ENCODE assay signal across 8 cellular contexts in genomic region chr20:62861732-62862336, GRCh38. TPM values are rescaled to one million over a fixed set of nuclear protein-coding genes. Genes with fewer than 3 reads are reported as not detected.
DNase-seq lines count a peak whose midpoint lies in the region; ATAC-seq and TF ChIP-seq lines count a peak whose summit lies in the region.

Gene TCFL5, minus strand, starts transcription at chr20:62861822. Its CDS starts 152 bp downstream, at chr20:62861670.

- peak within 1 kb of the TSS; percentile 79 for H3K4me3 ChIP-seq in endodermal cell (ENCODE audit: low read length)
- peak within 1 kb of the TSS; percentile 45 for H3K4me3 ChIP-seq in mesodermal cell (ENCODE audit: extremely low read depth, insufficient read depth, low read length, poor library complexity, severe bottlenecking)

- peaks cover 20% of the 10 kb centered on the region for H3K4me1 Mint-ChIP-seq in activated CD8-positive, alpha-beta memory T cell treated with anti-CD3 and anti-CD28 coated beads, Interleukin-2, amount 10 ng/mL, durations not matched to agents 7 days and 5 days
- peaks cover 7% of the 10 kb centered on the region for H3K4me1 Mint-ChIP-seq in endodermal cell

- DNase-seq in AG20443 (ENCODE audit: low spot score) (peak; percentile 99), GM19238 (ENCODE audit: insufficient read length, low spot score) (peak; percentile 79), NOMO-1 treated with DMSO at 0.1 percent for 48 hours (lab: John Stamatoyannopoulos, UW; ENCODE audit: unreplicated experiment) (peak; percentile 78), endodermal cell (peak; percentile 96)
- DNase-seq in activated CD8-positive, alpha-beta memory T cell treated with anti-CD3 and anti-CD28 coated beads, Interleukin-2, amount 10 ng/mL, durations not matched to agents 7 days and 5 days, result peak; percentile 93
- peak; percentile 83 to 87 for DNase-seq in stimulated activated CD8-positive, alpha-beta memory T cell treated with anti-CD3 and anti-CD28 coated beads, Interleukin-15, amount 100 ng/mL, for 4 hours (ENCODE audit: low read depth in 2 of 2)

- H3K4me3 Mint-ChIP-seq in activated CD8-positive, alpha-beta memory T cell treated with anti-CD3 and anti-CD28 coated beads, Interleukin-2, amount 10 ng/mL, durations not matched to agents 7 days and 5 days, result peak within 1 kb of the TSS; percentile 64
- peak within 1 kb of the TSS; percentile 65 for H3K4me3 Mint-ChIP-seq in endodermal cell

- CTCF ChIA-PET in activated CD8-positive, alpha-beta memory T cell treated with anti-CD3 and anti-CD28 coated beads, Interleukin-2, amount 10 ng/mL, durations not matched to agents 7 days and 5 days (lab: Charles Lee), result interaction anchor here (0.6 to 1.3 kb wide), 7 partner anchors 39 to 147 kb away, joined by 3 to 5 read pairs (median 3); no protein-coding TSS in a partner anchor

- 12 to 51% methylated on average over 15 to 66 of the region's 69 CpGs for WGBS in endodermal cell (ENCODE audit: insufficient coverage in 1 of 2, insufficient read length in 1 of 2), 2 experiments
- WGBS in mesodermal cell (ENCODE audit: insufficient coverage in 2 of 2), 2 experiments, result 25% methylated on average over 28 to 29 of the region's 69 CpGs

- peaks cover 23% of the 10 kb centered on the region for H3K27me3 Mint-ChIP-seq in activated CD8-positive, alpha-beta memory T cell treated with anti-CD3 and anti-CD28 coated beads, Interleukin-2, amount 10 ng/mL, durations not matched to agents 7 days and 5 days
- H3K27me3 Mint-ChIP-seq in endodermal cell (ENCODE audit: insufficient read depth), result peaks cover 8% of the 10 kb centered on the region

- peaks cover 10% of the 10 kb centered on the region for H3K36me3 Mint-ChIP-seq in activated CD8-positive, alpha-beta memory T cell treated with anti-CD3 and anti-CD28 coated beads, Interleukin-2, amount 10 ng/mL, durations not matched to agents 7 days and 5 days
- peaks cover 8% of the 10 kb centered on the region for H3K36me3 Mint-ChIP-seq in endodermal cell (ENCODE audit: low read depth)

- no peaks in the 10 kb centered on the region for H3K9me3 Mint-ChIP-seq in activated CD8-positive, alpha-beta memory T cell treated with anti-CD3 and anti-CD28 coated beads, Interleukin-2, amount 10 ng/mL, durations not matched to agents 7 days and 5 days (ENCODE audit: low read depth)
- peaks cover 11% of the 10 kb centered on the region for H3K9me3 Mint-ChIP-seq in endodermal cell

- H3K27ac Mint-ChIP-seq in activated CD8-positive, alpha-beta memory T cell treated with anti-CD3 and anti-CD28 coated beads, Interleukin-2, amount 10 ng/mL, durations not matched to agents 7 days and 5 days, result peak within 1 kb of the TSS; percentile 5
- no peak within 1 kb of the TSS for H3K27ac Mint-ChIP-seq in endodermal cell

- H3K27me3 ChIP-seq in endodermal cell (ENCODE audit: control insufficient read depth, insufficient read depth, low read length, poor library complexity, severe bottlenecking), result no peaks in the 10 kb centered on the region

- H3K36me3 ChIP-seq in endodermal cell (ENCODE audit: control insufficient read depth, insufficient read depth, low read length) (peaks cover 8% of the 10 kb centered on the region), mesodermal cell (ENCODE audit: control insufficient read depth, insufficient read depth, low read length) (peaks cover 15% of the 10 kb centered on the region)

- H3K9me3 ChIP-seq in endodermal cell (ENCODE audit: control insufficient read depth, low read length) (peaks cover 5% of the 10 kb centered on the region), mesodermal cell (ENCODE audit: control insufficient read depth, low read length) (no peaks in the 10 kb centered on the region)

- H3K4me1 ChIP-seq in endodermal cell (ENCODE audit: control insufficient read depth, insufficient read depth, low read length) (no peaks in the 10 kb centered on the region), mesodermal cell (ENCODE audit: control insufficient read depth, insufficient read depth, low read length, poor library complexity, severe bottlenecking) (peaks cover 4% of the 10 kb centered on the region)

- peak within 1 kb of the TSS; percentile 6 for H3K27ac ChIP-seq in endodermal cell (ENCODE audit: low read depth, low read length)
- peak within 1 kb of the TSS; percentile 41 for H3K27ac ChIP-seq in mesodermal cell (ENCODE audit: low read depth, low read length, severe bottlenecking)

- TF ChIP-seq CTCF in endodermal cell (conservative IDR thresholded peaks at IDR 0.05), result no peak

- ATAC-seq in HG03460 (IDR thresholded peaks at IDR 0.05; ENCODE audit: unreplicated experiment), result peak; percentile 62
- peak; percentile 88 for ATAC-seq in activated CD8-positive, alpha-beta memory T cell treated with anti-CD3 and anti-CD28 coated beads, Interleukin-2, amount 10 ng/mL, durations not matched to agents 7 days and 5 days

- no peak within 1 kb of the TSS for H3K9ac ChIP-seq in endodermal cell (ENCODE audit: extremely low read depth, low read length, poor library complexity, severe bottlenecking)

RNA-seq across cellular contexts. Expression of gene TCFL5, which starts in this region (rescaled TPM):
- total RNA-seq in activated CD8-positive, alpha-beta memory T cell treated with anti-CD3 and anti-CD28 coated beads, Interleukin-2, amount 10 ng/mL, durations not matched to agents 7 days and 5 days, result 1 to 10 TPM; 6.6 to 6.7 TPM
- total RNA-seq in endodermal cell, result 10 to 100 TPM; 15.8 to 17.4 TPM
- 21.1 TPM for polyA plus RNA-seq in endodermal cell (2013, experiment 1 of 2)
- 22.4 TPM for polyA plus RNA-seq in endodermal cell (2013, experiment 2 of 2)
- 15.6 TPM for polyA plus RNA-seq in mesodermal cell (2013, experiment 1 of 2)
- 14.9 TPM for polyA plus RNA-seq in mesodermal cell (2013, experiment 2 of 2)

Comparison
In these comparisons a context has a peak if more than half of its experiments do, and no peak if none do; other contexts are left out.
1. Peak in every context shown above with its lines: DNase-seq, ATAC-seq, H3K4me3 ChIP-seq and H3K27ac ChIP-seq.